Comparison of ENCODE assay signal across 1 cellular context in genomic region chr12:88856201-88856600, GRCh38.
TF ChIP-seq lines count a peak whose summit lies in the region.

No MANE protein-coding gene starts in this region.

TF ChIP-seq in HepG2, 621 proteins besides CTCF, POLR2A, EP300 and RAD21 (continued from another document):
- TF ChIP-seq, protein P1, sequence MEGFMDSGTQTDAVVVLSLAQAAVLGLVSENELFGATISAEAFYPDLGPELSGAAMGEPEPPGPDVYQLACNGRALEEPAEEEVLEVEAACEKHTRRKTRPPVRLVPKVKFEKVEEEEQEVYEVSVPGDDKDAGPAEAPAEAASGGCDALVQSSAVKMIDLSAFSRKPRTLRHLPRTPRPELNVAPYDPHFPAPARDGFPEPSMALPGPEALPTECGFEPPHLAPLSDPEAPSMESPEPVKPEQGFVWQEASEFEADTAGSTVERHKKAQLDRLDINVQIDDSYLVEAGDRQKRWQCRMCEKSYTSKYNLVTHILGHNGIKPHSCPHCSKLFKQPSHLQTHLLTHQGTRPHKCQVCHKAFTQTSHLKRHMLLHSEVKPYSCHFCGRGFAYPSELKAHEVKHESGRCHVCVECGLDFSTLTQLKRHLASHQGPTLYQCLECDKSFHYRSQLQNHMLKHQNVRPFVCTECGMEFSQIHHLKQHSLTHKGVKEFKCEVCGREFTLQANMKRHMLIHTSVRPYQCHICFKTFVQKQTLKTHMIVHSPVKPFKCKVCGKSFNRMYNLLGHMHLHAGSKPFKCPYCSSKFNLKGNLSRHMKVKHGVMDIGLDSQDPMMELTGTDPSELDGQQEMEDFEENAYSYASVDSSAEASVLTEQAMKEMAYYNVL (CRISPR knock-in tag; IDR thresholded peaks at IDR 0.05; ENCODE audit: borderline replicate concordance), result peak; percentile 58; the same call in 1 of the 2 replicates
- TF ChIP-seq MIER2 (CRISPR knock-in tag; IDR thresholded peaks at IDR 0.05) (no peak), ZSCAN20 (CRISPR knock-in tag; IDR thresholded peaks at IDR 0.05; ENCODE audit: borderline replicate concordance) (no peak), SIN3A (IDR thresholded peaks at IDR 0.05; ENCODE audit: borderline replicate concordance, low read depth, low read length) (no peak)
- TF ChIP-seq, protein P2, sequence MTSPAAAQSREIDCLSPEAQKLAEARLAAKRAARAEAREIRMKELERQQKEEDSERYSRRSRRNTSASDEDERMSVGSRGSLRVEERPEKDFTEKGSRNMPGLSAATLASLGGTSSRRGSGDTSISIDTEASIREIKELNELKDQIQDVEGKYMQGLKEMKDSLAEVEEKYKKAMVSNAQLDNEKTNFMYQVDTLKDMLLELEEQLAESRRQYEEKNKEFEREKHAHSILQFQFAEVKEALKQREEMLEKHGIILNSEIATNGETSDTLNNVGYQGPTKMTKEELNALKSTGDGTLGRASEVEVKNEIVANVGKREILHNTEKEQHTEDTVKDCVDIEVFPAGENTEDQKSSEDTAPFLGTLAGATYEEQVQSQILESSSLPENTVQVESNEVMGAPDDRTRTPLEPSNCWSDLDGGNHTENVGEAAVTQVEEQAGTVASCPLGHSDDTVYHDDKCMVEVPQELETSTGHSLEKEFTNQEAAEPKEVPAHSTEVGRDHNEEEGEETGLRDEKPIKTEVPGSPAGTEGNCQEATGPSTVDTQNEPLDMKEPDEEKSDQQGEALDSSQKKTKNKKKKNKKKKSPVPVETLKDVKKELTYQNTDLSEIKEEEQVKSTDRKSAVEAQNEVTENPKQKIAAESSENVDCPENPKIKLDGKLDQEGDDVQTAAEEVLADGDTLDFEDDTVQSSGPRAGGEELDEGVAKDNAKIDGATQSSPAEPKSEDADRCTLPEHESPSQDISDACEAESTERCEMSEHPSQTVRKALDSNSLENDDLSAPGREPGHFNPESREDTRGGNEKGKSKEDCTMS (CRISPR knock-in tag; conservative IDR thresholded peaks at IDR 0.05), result no peak
